In genomic region chr5:143258559-143259253, GRCh38 we compare ENCODE assay signal across 1 cellular context.
TF ChIP-seq lines count a peak whose summit lies in the region.

No MANE protein-coding gene starts in this region.

TF ChIP-seq in K562, 482 proteins besides CTCF, POLR2A, EP300 and RAD21 (continued from another document):
- no peak for TF ChIP-seq ZC3H11A (IDR thresholded peaks at IDR 0.05; ENCODE audit: low read depth, low read length)
- TF ChIP-seq, protein P1, sequence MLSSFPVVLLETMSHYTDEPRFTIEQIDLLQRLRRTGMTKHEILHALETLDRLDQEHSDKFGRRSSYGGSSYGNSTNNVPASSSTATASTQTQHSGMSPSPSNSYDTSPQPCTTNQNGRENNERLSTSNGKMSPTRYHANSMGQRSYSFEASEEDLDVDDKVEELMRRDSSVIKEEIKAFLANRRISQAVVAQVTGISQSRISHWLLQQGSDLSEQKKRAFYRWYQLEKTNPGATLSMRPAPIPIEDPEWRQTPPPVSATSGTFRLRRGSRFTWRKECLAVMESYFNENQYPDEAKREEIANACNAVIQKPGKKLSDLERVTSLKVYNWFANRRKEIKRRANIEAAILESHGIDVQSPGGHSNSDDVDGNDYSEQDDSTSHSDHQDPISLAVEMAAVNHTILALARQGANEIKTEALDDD (IDR thresholded peaks at IDR 0.05), result 0 out of 2 replicates have a peak, but pooled peaks have one; percentile 30
- TF ChIP-seq ARID1B (IDR thresholded peaks at IDR 0.05), result 0 out of 2 replicates have a peak, but pooled peaks have one; percentile 8
- TF ChIP-seq, protein P2, sequence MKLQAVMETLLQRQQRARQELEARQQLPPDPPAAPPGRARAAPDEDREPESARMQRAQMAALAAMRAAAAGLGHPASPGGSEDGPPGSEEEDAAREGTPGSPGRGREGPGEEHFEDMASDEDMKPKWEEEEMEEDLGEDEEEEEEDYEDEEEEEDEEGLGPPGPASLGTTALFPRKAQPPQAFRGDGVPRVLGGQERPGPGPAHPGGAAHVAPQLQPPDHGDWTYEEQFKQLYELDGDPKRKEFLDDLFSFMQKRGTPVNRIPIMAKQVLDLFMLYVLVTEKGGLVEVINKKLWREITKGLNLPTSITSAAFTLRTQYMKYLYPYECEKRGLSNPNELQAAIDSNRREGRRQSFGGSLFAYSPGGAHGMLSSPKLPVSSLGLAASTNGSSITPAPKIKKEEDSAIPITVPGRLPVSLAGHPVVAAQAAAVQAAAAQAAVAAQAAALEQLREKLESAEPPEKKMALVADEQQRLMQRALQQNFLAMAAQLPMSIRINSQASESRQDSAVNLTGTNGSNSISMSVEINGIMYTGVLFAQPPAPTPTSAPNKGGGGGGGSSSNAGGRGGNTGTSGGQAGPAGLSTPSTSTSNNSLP (IDR thresholded peaks at IDR 0.05; ENCODE audit: borderline replicate concordance, low read depth, low read length), result no peak
- no peak for TF ChIP-seq CREB3L1 (IDR thresholded peaks at IDR 0.05; ENCODE audit: borderline replicate concordance, low read depth)
- TF ChIP-seq FOXP4 (CRISPR knock-in tag; IDR thresholded peaks at IDR 0.05; ENCODE audit: borderline replicate concordance), result no peak
- TF ChIP-seq ZBTB7A (IDR thresholded peaks at IDR 0.05; ENCODE audit: borderline replicate concordance, control insufficient read depth, low read depth, low read length), result no peak
- no peak for TF ChIP-seq FOXM1 (IDR thresholded peaks at IDR 0.05; ENCODE audit: low read depth)
- TF ChIP-seq FOXM1 (CRISPR knock-in tag; IDR thresholded peaks at IDR 0.05; ENCODE audit: low read depth), result no peak
- TF ChIP-seq MXD1 (CRISPR knock-in tag; IDR thresholded peaks at IDR 0.05; ENCODE audit: borderline replicate concordance, poor library complexity, severe bottlenecking), result no peak
- TF ChIP-seq ZNF785 (CRISPR knock-in tag; IDR thresholded peaks at IDR 0.05), result no peak
- no peak for TF ChIP-seq GMEB1 (CRISPR knock-in tag; IDR thresholded peaks at IDR 0.05)
- TF ChIP-seq ATF6 (CRISPR knock-in tag; IDR thresholded peaks at IDR 0.05), result no peak
- TF ChIP-seq ZFX (CRISPR knock-in tag; IDR thresholded peaks at IDR 0.05), result no peak
- TF ChIP-seq ATF3 (IDR thresholded peaks at IDR 0.05), result peak; percentile 38; the same call in 1 of the 2 replicates
- TF ChIP-seq ATF3 (CRISPR knock-in tag; conservative IDR thresholded peaks at IDR 0.05), result no peak
- no peak for TF ChIP-seq HDGF (IDR thresholded peaks at IDR 0.05)
- no peak for TF ChIP-seq KDM2B (CRISPR knock-in tag; IDR thresholded peaks at IDR 0.05)
- no peak for TF ChIP-seq FOXA1 (IDR thresholded peaks at IDR 0.05; ENCODE audit: borderline replicate concordance)
- peak; percentile 31; the same call in 1 of the 2 replicates for TF ChIP-seq NFE2 (IDR thresholded peaks at IDR 0.05; ENCODE audit: low read depth)
- TF ChIP-seq KLF10 (CRISPR knock-in tag; IDR thresholded peaks at IDR 0.05), result no peak
- TF ChIP-seq, protein P3, sequence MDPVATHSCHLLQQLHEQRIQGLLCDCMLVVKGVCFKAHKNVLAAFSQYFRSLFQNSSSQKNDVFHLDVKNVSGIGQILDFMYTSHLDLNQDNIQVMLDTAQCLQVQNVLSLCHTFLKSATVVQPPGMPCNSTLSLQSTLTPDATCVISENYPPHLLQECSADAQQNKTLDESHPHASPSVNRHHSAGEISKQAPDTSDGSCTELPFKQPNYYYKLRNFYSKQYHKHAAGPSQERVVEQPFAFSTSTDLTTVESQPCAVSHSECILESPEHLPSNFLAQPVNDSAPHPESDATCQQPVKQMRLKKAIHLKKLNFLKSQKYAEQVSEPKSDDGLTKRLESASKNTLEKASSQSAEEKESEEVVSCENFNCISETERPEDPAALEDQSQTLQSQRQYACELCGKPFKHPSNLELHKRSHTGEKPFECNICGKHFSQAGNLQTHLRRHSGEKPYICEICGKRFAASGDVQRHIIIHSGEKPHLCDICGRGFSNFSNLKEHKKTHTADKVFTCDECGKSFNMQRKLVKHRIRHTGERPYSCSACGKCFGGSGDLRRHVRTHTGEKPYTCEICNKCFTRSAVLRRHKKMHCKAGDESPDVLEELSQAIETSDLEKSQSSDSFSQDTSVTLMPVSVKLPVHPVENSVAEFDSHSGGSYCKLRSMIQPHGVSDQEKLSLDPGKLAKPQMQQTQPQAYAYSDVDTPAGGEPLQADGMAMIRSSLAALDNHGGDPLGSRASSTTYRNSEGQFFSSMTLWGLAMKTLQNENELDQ (CRISPR knock-in tag; IDR thresholded peaks at IDR 0.05; ENCODE audit: borderline replicate concordance), result no peak
- no peak for TF ChIP-seq ZNF184 (CRISPR knock-in tag; IDR thresholded peaks at IDR 0.05)
- TF ChIP-seq SNIP1 (IDR thresholded peaks at IDR 0.05; ENCODE audit: low read depth), result no peak
- TF ChIP-seq PKNOX1 (IDR thresholded peaks at IDR 0.05), result peak; percentile 75
- TF ChIP-seq, protein P4, sequence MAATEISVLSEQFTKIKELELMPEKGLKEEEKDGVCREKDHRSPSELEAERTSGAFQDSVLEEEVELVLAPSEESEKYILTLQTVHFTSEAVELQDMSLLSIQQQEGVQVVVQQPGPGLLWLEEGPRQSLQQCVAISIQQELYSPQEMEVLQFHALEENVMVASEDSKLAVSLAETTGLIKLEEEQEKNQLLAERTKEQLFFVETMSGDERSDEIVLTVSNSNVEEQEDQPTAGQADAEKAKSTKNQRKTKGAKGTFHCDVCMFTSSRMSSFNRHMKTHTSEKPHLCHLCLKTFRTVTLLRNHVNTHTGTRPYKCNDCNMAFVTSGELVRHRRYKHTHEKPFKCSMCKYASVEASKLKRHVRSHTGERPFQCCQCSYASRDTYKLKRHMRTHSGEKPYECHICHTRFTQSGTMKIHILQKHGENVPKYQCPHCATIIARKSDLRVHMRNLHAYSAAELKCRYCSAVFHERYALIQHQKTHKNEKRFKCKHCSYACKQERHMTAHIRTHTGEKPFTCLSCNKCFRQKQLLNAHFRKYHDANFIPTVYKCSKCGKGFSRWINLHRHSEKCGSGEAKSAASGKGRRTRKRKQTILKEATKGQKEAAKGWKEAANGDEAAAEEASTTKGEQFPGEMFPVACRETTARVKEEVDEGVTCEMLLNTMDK (IDR thresholded peaks at IDR 0.05; ENCODE audit: borderline replicate concordance, insufficient read depth, low read depth, low read length, poor library complexity, severe bottlenecking), result no peak
- TF ChIP-seq EZH2 (IDR thresholded peaks at IDR 0.05; ENCODE audit: borderline replicate concordance, low read depth, low read length), result no peak
- no peak for TF ChIP-seq ZNF3 (CRISPR knock-in tag; IDR thresholded peaks at IDR 0.05)
- TF ChIP-seq SMARCA4 (IDR thresholded peaks at IDR 0.05), result no peak
- TF ChIP-seq DACH1 (IDR thresholded peaks at IDR 0.05; ENCODE audit: partially characterized antibody), result peak; percentile 70
- TF ChIP-seq CHD2 (IDR thresholded peaks at IDR 0.05; ENCODE audit: low read depth, low read length), result no peak
- TF ChIP-seq TRIM24 (IDR thresholded peaks at IDR 0.05), result no peak
